35 cellular contexts compared by ENCODE assay signal in the genomic region with DNA sequence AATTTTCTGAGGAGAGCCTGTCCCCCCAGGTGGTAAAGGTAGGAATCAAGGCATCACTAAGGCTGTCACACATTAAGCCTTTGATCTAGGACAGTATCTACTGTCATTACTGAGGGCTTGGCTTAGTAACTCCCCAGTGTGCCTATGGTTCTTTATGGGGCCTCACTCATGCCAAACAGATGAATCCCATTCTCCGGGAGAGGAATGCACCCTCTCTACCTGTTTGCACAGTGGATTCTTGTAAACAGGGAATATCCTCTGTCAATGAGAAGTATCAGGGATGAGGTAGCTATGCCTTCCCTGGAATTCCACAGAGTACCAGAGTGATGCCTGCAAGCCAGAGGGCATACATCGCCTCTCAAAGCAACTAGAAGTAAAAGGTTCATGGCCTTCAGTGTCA. TPM values are rescaled to one million over a fixed set of nuclear protein-coding genes. Genes with fewer than 3 reads are reported as not detected.
"Had no signal": no experiment of that assay in that cellular context is flagged by ENCODE, and none has a peak within 500 bp of the region (broad histone marks: within the 10 kb centered on the region; RNA-seq: fewer than 3 reads in every experiment).

No MANE protein-coding gene starts in this region.

- H3K4me1 Mint-ChIP-seq: activated B cell treated with CpG ODN at 0.5 μM for 24 hours; activated T-helper 17 cell treated with anti-CD3 and anti-CD28 coated beads, Interleukin-2, amount 50 U/mL, for 72 hours had no signal

- H3K4me3 Mint-ChIP-seq: activated B cell treated with CpG ODN at 0.5 μM for 24 hours; activated CD8-positive, alpha-beta T cell treated with anti-CD3 and anti-CD28 coated beads for 36 hours; activated naive CD8-positive, alpha-beta T cell; activated T-cell treated with anti-CD3 and anti-CD28 coated beads, Interleukin-2, amount 50 U/mL, for 4 hours; activated T-helper 17 cell treated with anti-CD3 and anti-CD28 coated beads, Interleukin-2, amount 50 U/mL, for 72 hours; effector memory CD8-positive, alpha-beta T cell; T-helper 2 cell treated with Interferon-gamma antibody and Interleukin-4, amounts not matched to agents 5 μg/mL and 100 μg/mL, for 36 hours had no signal

- H3K36me3 ChIP-seq: brain microvascular endothelial cell, esophagus muscularis mucosa, gastrocnemius medialis, heart left ventricle, WERI-Rb-1 had no signal

- H3K27ac Mint-ChIP-seq: activated B cell treated with CpG ODN at 0.5 μM for 24 hours; activated CD8-positive, alpha-beta T cell treated with anti-CD3 and anti-CD28 coated beads for 36 hours; activated naive CD8-positive, alpha-beta T cell; activated T-helper 17 cell treated with anti-CD3 and anti-CD28 coated beads, Interleukin-2, amount 50 U/mL, for 72 hours; T-helper 2 cell treated with Interferon-gamma antibody and Interleukin-4, amounts not matched to agents 5 μg/mL and 100 μg/mL, for 36 hours had no signal

- H3K4me3 ChIP-seq: esophagus muscularis mucosa, gastrocnemius medialis, heart left ventricle had no signal

- H3K27ac ChIP-seq: brain microvascular endothelial cell, esophagus muscularis mucosa, foreskin keratinocyte, gastrocnemius medialis, heart left ventricle, WERI-Rb-1 had no signal

- FAIRE-seq: astrocyte, colon had no signal

- H3K4me1 ChIP-seq: esophagus muscularis mucosa, foreskin keratinocyte, gastrocnemius medialis, heart left ventricle had no signal

- H3K27me3 ChIP-seq: gastrocnemius medialis had no signal

- H3K9me3 ChIP-seq: esophagus muscularis mucosa, gastrocnemius medialis, heart left ventricle had no signal

- H3K36me3 Mint-ChIP-seq: activated naive CD8-positive, alpha-beta T cell had no signal

- ATAC-seq: activated CD4-positive, CD25-positive, alpha-beta regulatory T cell treated with anti-CD3 and anti-CD28 coated beads, Interleukin-2, amount 50 U/mL, for 24 hours; activated CD8-positive, alpha-beta T cell treated with anti-CD3 and anti-CD28 coated beads for 36 hours; activated T-cell treated with anti-CD3 and anti-CD28 coated beads, Interleukin-2, amount 50 U/mL, for 4 hours; activated T-helper 17 cell treated with anti-CD3 and anti-CD28 coated beads, Interleukin-2, amount 50 U/mL, for 72 hours; effector memory CD8-positive, alpha-beta T cell; foreskin keratinocyte; gastrocnemius medialis; heart left ventricle had no signal

- DNase-seq: activated B cell treated with CpG ODN at 0.5 μM for 24 hours; activated CD4-positive, alpha-beta T cell treated with anti-CD3 and anti-CD28 coated beads for 48 hours; activated CD4-positive, alpha-beta T cell treated with anti-CD3 and anti-CD28 coated beads, Interleukin-2, amount 50 U/mL, for 1 hour; activated CD4-positive, alpha-beta T cell treated with anti-CD3 and anti-CD28 coated beads, Interleukin-2, amount 50 U/mL, for 48 hours; activated CD8-positive, alpha-beta memory T cell treated with anti-CD3 and anti-CD28 coated beads for 24 hours; activated CD8-positive, alpha-beta T cell treated with anti-CD3 and anti-CD28 coated beads for 36 hours; activated effector memory CD4-positive, alpha-beta T cell treated with Interleukin-2 at 50 U/mL for 16 hours; activated gamma-delta T cell treated with Interleukin-2 at 50 U/mL for 16 hours; activated naive CD4-positive, alpha-beta T cell treated with anti-CD3 and anti-CD28 coated beads, Interleukin-2, amount 50 U/mL, for 16 hours; activated naive CD4-positive, alpha-beta T cell treated with Interleukin-2 at 50 U/mL for 16 hours; activated T-cell treated with anti-CD3 and anti-CD28 coated beads, Interleukin-2, amount 50 U/mL, for 4 hours; amniotic stem cell; anterior cingulate cortex; brain microvascular endothelial cell; caudate nucleus; cortex of kidney; dermis blood vessel endothelial cell; effector CD4-positive, alpha-beta T cell; effector memory CD8-positive, alpha-beta T cell; erythroblast; foreskin keratinocyte; gastrocnemius medialis; glutamatergic neuron; heart left ventricle; T1000; WERI-Rb-1 had no signal

- H3K9me3 Mint-ChIP-seq: activated B cell treated with CpG ODN at 0.5 μM for 24 hours; activated CD8-positive, alpha-beta T cell treated with anti-CD3 and anti-CD28 coated beads for 36 hours; activated T-cell treated with anti-CD3 and anti-CD28 coated beads, Interleukin-2, amount 50 U/mL, for 4 hours; activated T-helper 17 cell treated with anti-CD3 and anti-CD28 coated beads, Interleukin-2, amount 50 U/mL, for 72 hours; effector memory CD8-positive, alpha-beta T cell; T-helper 2 cell treated with Interferon-gamma antibody and Interleukin-4, amounts not matched to agents 5 μg/mL and 100 μg/mL, for 36 hours had no signal

RNA-seq across cellular contexts. Expression of a gene that starts 3.9 kb away (rescaled TPM):
- total RNA-seq: activated B cell treated with CpG ODN at 0.5 μM for 24 hours; activated CD8-positive, alpha-beta T cell treated with anti-CD3 and anti-CD28 coated beads for 36 hours; activated T-cell treated with anti-CD3 and anti-CD28 coated beads, Interleukin-2, amount 50 U/mL, for 4 hours; activated T-helper 17 cell treated with anti-CD3 and anti-CD28 coated beads, Interleukin-2, amount 50 U/mL, for 72 hours; astrocyte; chondrocyte; dermis blood vessel endothelial cell; esophagus muscularis mucosa; foreskin keratinocyte; heart left ventricle had no signal
- polyA plus RNA-seq: adipose tissue, foreskin keratinocyte, heart left ventricle had no signal
